34 cellular contexts compared by ENCODE assay signal in genomic region chr10:1653321-1653720, GRCh38.
"Had no signal": no experiment of that assay in that cellular context is flagged by ENCODE, and none has a peak within 500 bp of the region (broad histone marks: within the 10 kb centered on the region; RNA-seq: fewer than 3 reads in every experiment).

No MANE protein-coding gene starts in this region.

- H3K36me3 Mint-ChIP-seq: activated CD8-positive, alpha-beta memory T cell treated with anti-CD3 and anti-CD28 coated beads, Interleukin-2, amount 10 ng/mL, durations not matched to agents 7 days and 5 days; activated naive CD4-positive, alpha-beta T cell treated with anti-CD3 and anti-CD28 coated beads, Interleukin-2, amount 50 U/mL, for 24 hours; activated naive CD8-positive, alpha-beta T cell treated with anti-CD3 and anti-CD28 coated beads for 36 hours had no signal

- H3K4me3 ChIP-seq: adrenal gland, body of pancreas, colonic mucosa, dorsolateral prefrontal cortex had no signal

- H3K4me3 Mint-ChIP-seq: activated B cell treated with CpG ODN at 0.5 μM for 24 hours; activated CD8-positive, alpha-beta memory T cell treated with anti-CD3 and anti-CD28 coated beads, Interleukin-2, amount 10 ng/mL, durations not matched to agents 7 days and 5 days; activated CD8-positive, alpha-beta T cell treated with anti-CD3 and anti-CD28 coated beads, Interleukin-2, amount 10 ng/mL, durations not matched to agents 7 days and 5 days; activated naive CD4-positive, alpha-beta T cell treated with anti-CD3 and anti-CD28 coated beads for 36 hours; activated naive CD4-positive, alpha-beta T cell treated with anti-CD3 and anti-CD28 coated beads, Interleukin-2, amount 50 U/mL, for 24 hours; activated naive CD8-positive, alpha-beta T cell treated with anti-CD3 and anti-CD28 coated beads for 36 hours; activated naive CD8-positive, alpha-beta T cell treated with anti-CD3 and anti-CD28 coated beads, Interleukin-2, amount 50 U/mL, for 24 hours; activated T-helper 1 cell treated with anti-CD3 and anti-CD28 coated beads, Interleukin-12 subunit alpha, Interleukin-12 subunit beta, Interleukin-2, Interleukin-4 antibody, amounts not matched to agents 30 ng/mL and 10 ng/mL and 1 ng/mL, durations not matched to agents 14 hours and 24 hours and 36 hours; dendritic cell treated with granulocyte-macrophage colony-stimulating factor and Interleukin-4, amounts not matched to agents 40 ng/mL and 50 ng/mL, for 4 days; endodermal cell; T-helper 17 cell; T-helper 2 cell treated with Interferon-gamma antibody and Interleukin-4, amounts not matched to agents 5 μg/mL and 100 μg/mL, for 36 hours had no signal

- H3K4me1 ChIP-seq: adrenal gland, colonic mucosa had no signal

- H3K27me3 ChIP-seq: adrenal gland, colonic mucosa had no signal

- H3K9me3 Mint-ChIP-seq: activated B cell treated with CpG ODN at 0.5 μM for 24 hours; activated naive CD4-positive, alpha-beta T cell treated with anti-CD3 and anti-CD28 coated beads for 36 hours; activated naive CD4-positive, alpha-beta T cell treated with anti-CD3 and anti-CD28 coated beads, Interleukin-2, amount 50 U/mL, for 24 hours; activated naive CD8-positive, alpha-beta T cell treated with anti-CD3 and anti-CD28 coated beads for 36 hours; activated naive CD8-positive, alpha-beta T cell treated with anti-CD3 and anti-CD28 coated beads, Interleukin-2, amount 50 U/mL, for 24 hours; activated T-helper 1 cell treated with anti-CD3 and anti-CD28 coated beads, Interleukin-12 subunit alpha, Interleukin-12 subunit beta, Interleukin-2, Interleukin-4 antibody, amounts not matched to agents 30 ng/mL and 10 ng/mL and 1 ng/mL, durations not matched to agents 14 hours and 24 hours and 36 hours; activated T-helper 2 cell treated with anti-CD3 and anti-CD28 coated beads, Interferon-gamma antibody, Interleukin-2, Interleukin-4, amounts not matched to agents 10 μg/mL and 5 μg/mL and 100 μg/mL, durations not matched to agents 14 hours and 24 hours and 36 hours; dendritic cell treated with granulocyte-macrophage colony-stimulating factor and Interleukin-4, amounts not matched to agents 40 ng/mL and 50 ng/mL, for 4 days; endodermal cell; T-helper 2 cell treated with Interferon-gamma antibody and Interleukin-4, amounts not matched to agents 5 μg/mL and 100 μg/mL, for 36 hours had no signal

- H3K36me3 ChIP-seq: adrenal gland, colonic mucosa, WERI-Rb-1 had no signal

- H3K27ac ChIP-seq: adrenal gland, body of pancreas, colonic mucosa, WERI-Rb-1 had no signal

- ATAC-seq: activated CD4-positive, CD25-positive, alpha-beta regulatory T cell treated with anti-CD3 and anti-CD28 coated beads, Interleukin-2, amount 50 U/mL, for 24 hours; activated CD8-positive, alpha-beta memory T cell treated with anti-CD3 and anti-CD28 coated beads, Interleukin-2, amount 10 ng/mL, durations not matched to agents 7 days and 5 days; activated CD8-positive, alpha-beta T cell treated with anti-CD3 and anti-CD28 coated beads, Interleukin-2, amount 10 ng/mL, durations not matched to agents 7 days and 5 days; activated naive CD8-positive, alpha-beta T cell treated with anti-CD3 and anti-CD28 coated beads, Interleukin-2, amount 50 U/mL, for 24 hours; body of pancreas; esophagus mucosa; T-helper 17 cell had no signal

- H3K4me1 Mint-ChIP-seq: activated CD8-positive, alpha-beta memory T cell treated with anti-CD3 and anti-CD28 coated beads, Interleukin-2, amount 10 ng/mL, durations not matched to agents 7 days and 5 days; activated naive CD4-positive, alpha-beta T cell treated with anti-CD3 and anti-CD28 coated beads, Interleukin-2, amount 50 U/mL, for 24 hours; activated naive CD8-positive, alpha-beta T cell treated with anti-CD3 and anti-CD28 coated beads for 36 hours; activated naive CD8-positive, alpha-beta T cell treated with anti-CD3 and anti-CD28 coated beads, Interleukin-2, amount 50 U/mL, for 24 hours; endodermal cell had no signal

- H3K27ac Mint-ChIP-seq: activated B cell treated with CpG ODN at 0.5 μM for 24 hours; activated CD8-positive, alpha-beta memory T cell treated with anti-CD3 and anti-CD28 coated beads, Interleukin-2, amount 10 ng/mL, durations not matched to agents 7 days and 5 days; activated CD8-positive, alpha-beta T cell treated with anti-CD3 and anti-CD28 coated beads, Interleukin-2, amount 10 ng/mL, durations not matched to agents 7 days and 5 days; activated naive CD4-positive, alpha-beta T cell treated with anti-CD3 and anti-CD28 coated beads for 36 hours; activated naive CD4-positive, alpha-beta T cell treated with anti-CD3 and anti-CD28 coated beads, Interleukin-2, amount 50 U/mL, for 24 hours; activated naive CD8-positive, alpha-beta T cell treated with anti-CD3 and anti-CD28 coated beads for 36 hours; activated naive CD8-positive, alpha-beta T cell treated with anti-CD3 and anti-CD28 coated beads, Interleukin-2, amount 50 U/mL, for 24 hours; activated T-helper 1 cell treated with anti-CD3 and anti-CD28 coated beads, Interleukin-12 subunit alpha, Interleukin-12 subunit beta, Interleukin-2, Interleukin-4 antibody, amounts not matched to agents 30 ng/mL and 10 ng/mL and 1 ng/mL, durations not matched to agents 14 hours and 24 hours and 36 hours; activated T-helper 2 cell treated with anti-CD3 and anti-CD28 coated beads, Interferon-gamma antibody, Interleukin-2, Interleukin-4, amounts not matched to agents 10 μg/mL and 5 μg/mL and 100 μg/mL, durations not matched to agents 14 hours and 24 hours and 36 hours; dendritic cell treated with granulocyte-macrophage colony-stimulating factor and Interleukin-4, amounts not matched to agents 40 ng/mL and 50 ng/mL, for 4 days; endodermal cell; T-helper 17 cell; T-helper 2 cell treated with Interferon-gamma antibody and Interleukin-4, amounts not matched to agents 5 μg/mL and 100 μg/mL, for 36 hours had no signal

- H3K27me3 Mint-ChIP-seq: activated CD8-positive, alpha-beta memory T cell treated with anti-CD3 and anti-CD28 coated beads, Interleukin-2, amount 10 ng/mL, durations not matched to agents 7 days and 5 days; activated naive CD4-positive, alpha-beta T cell treated with anti-CD3 and anti-CD28 coated beads, Interleukin-2, amount 50 U/mL, for 24 hours had no signal

- DNase-seq: activated B cell treated with CpG ODN at 0.5 μM for 24 hours; activated CD4-positive, alpha-beta T cell treated with anti-CD3 and anti-CD28 coated beads for 48 hours; activated CD4-positive, alpha-beta T cell treated with anti-CD3 and anti-CD28 coated beads, Interleukin-2, amount 50 U/mL, for 1 hour; activated CD4-positive, alpha-beta T cell treated with anti-CD3 and anti-CD28 coated beads, Interleukin-2, amount 50 U/mL, for 48 hours; activated CD8-positive, alpha-beta memory T cell treated with anti-CD3 and anti-CD28 coated beads, Interleukin-2, amount 10 ng/mL, durations not matched to agents 7 days and 5 days; activated CD8-positive, alpha-beta memory T cell treated with anti-CD3 and anti-CD28 coated beads, Interleukin-2, amount 50 U/mL, for 4 hours; activated CD8-positive, alpha-beta T cell treated with anti-CD3 and anti-CD28 coated beads, Interleukin-2, amount 10 ng/mL, durations not matched to agents 7 days and 5 days; activated effector memory CD4-positive, alpha-beta T cell treated with anti-CD3 and anti-CD28 coated beads, Interleukin-2, amount 50 U/mL, for 16 hours; activated naive CD4-positive, alpha-beta T cell treated with anti-CD3 and anti-CD28 coated beads for 36 hours; activated naive CD8-positive, alpha-beta T cell treated with anti-CD3 and anti-CD28 coated beads for 36 hours; activated naive CD8-positive, alpha-beta T cell treated with anti-CD3 and anti-CD28 coated beads, Interleukin-2, amount 50 U/mL, for 24 hours; activated T-cell treated with anti-CD3 and anti-CD28 coated beads, Interleukin-2, amount 50 U/mL, for 1 hour; activated T-cell treated with anti-CD3 and anti-CD28 coated beads, Interleukin-2, amount 50 U/mL, for 48 hours; adrenal gland; amygdala; aorta; body of pancreas; caudate nucleus; colonic mucosa; dorsolateral prefrontal cortex; effector memory CD4-positive, alpha-beta T cell; foreskin fibroblast; T-helper 1 cell; T-helper 17 cell; T1000; WERI-Rb-1 had no signal

- H3K9me3 ChIP-seq: adrenal gland, body of pancreas, colonic mucosa had no signal
